1 cellular context compared by ENCODE assay signal in genomic region chr1:83029916-83030315, GRCh38.
TF ChIP-seq lines count a peak whose summit lies in the region.

No MANE protein-coding gene starts in this region.

TF ChIP-seq in GM23338, 12 proteins besides CTCF, POLR2A, EP300 and RAD21 (continued from another document):
- TF ChIP-seq ZNF462 (CRISPR knock-in tag; IDR thresholded peaks at IDR 0.05) (no peak), ZNF114 (CRISPR knock-in tag; IDR thresholded peaks at IDR 0.05) (no peak)
